In genomic region chr22:21587803-21588611, GRCh38 we compare ENCODE assay signal across 9 cellular contexts. TPM values are rescaled to one million over a fixed set of nuclear protein-coding genes. Genes with fewer than 3 reads are reported as not detected.
DNase-seq lines count a peak whose midpoint lies in the region; ATAC-seq and TF ChIP-seq lines count a peak whose summit lies in the region.
"Had no signal": no experiment of that assay in that cellular context is flagged by ENCODE, and none has a peak within 500 bp of the region (broad histone marks: within the 10 kb centered on the region; RNA-seq: fewer than 3 reads in every experiment).

No MANE protein-coding gene starts in this region.

- WGBS in heart left ventricle, 4 donors, result 72 to 82% (median 76%) methylated on average over 4 of the region's 4 CpGs
- 73 to 76% methylated on average over 4 of the region's 4 CpGs for WGBS in body of pancreas, 2 donors

- H3K27me3 Mint-ChIP-seq in activated B cell treated with CpG ODN at 0.5 μM for 24 hours, result no peaks in the 10 kb centered on the region
- H3K27me3 Mint-ChIP-seq in immature natural killer cell (ENCODE audit: low read depth in 3 of 3), result peaks cover 0 to 2% (median 0%) of the 10 kb centered on the region in 3 donors

- POLR2A ChIA-PET in activated B cell treated with CpG ODN at 0.5 μM for 24 hours (lab: Charles Lee), result interaction anchor here (0.9 to 1.7 kb wide), 6 partner anchors 9 to 41 kb away, joined by 3 to 22 read pairs (median 4); partner anchors contain the start of gene YDJC

- H3K4me3 Mint-ChIP-seq in activated B cell treated with CpG ODN at 0.5 μM for 24 hours (peak overlapping the region; percentile 45), immature natural killer cell (peak overlapping the region in 4 of 5 donors; percentile 9 to 68 (median 39))

- H3K4me3 ChIP-seq in heart left ventricle (no peak overlapping the region), left ventricle myocardium inferior (no peak overlapping the region), upper lobe of right lung (no peak overlapping the region), tibial artery (no peak overlapping the region), body of pancreas (no peak overlapping the region)

- H3K4me1 Mint-ChIP-seq in activated B cell treated with CpG ODN at 0.5 μM for 24 hours, result peaks cover 66% of the 10 kb centered on the region
- H3K4me1 Mint-ChIP-seq in immature natural killer cell, result peaks cover 60 to 73% of the 10 kb centered on the region in 2 donors

- intact Hi-C loops in heart left ventricle (cut with DNase I) (loop anchor here in 1 of 10 donors (10.0 kb wide), 1 partner anchor 47 kb away; the partner anchor contains the start of genes CCDC116 and YDJC), left ventricle myocardium inferior (cut with micrococcal nuclease) (no loop called here), activated B cell treated with CpG ODN at 0.5 μM for 24 hours (cut with micrococcal nuclease) (loop anchor here (1.0 to 5.0 kb wide), 3 partner anchors 20 to 54 kb away; partner anchors contain the start of gene SDF2L1), upper lobe of right lung (cut with DNase I) (no loop called here), tibial artery (cut with DNase I; ENCODE audit: low total_unique reads) (no loop called here), body of pancreas (cut with DNase I) (no loop called here)

- H3K27ac ChIP-seq in heart left ventricle (no peak overlapping the region), left ventricle myocardium inferior (replicated peaks) (no peak overlapping the region), upper lobe of right lung (no peak overlapping the region), tibial artery (no peak overlapping the region), body of pancreas (no peak overlapping the region)

- no peak for TF ChIP-seq CTCF in heart left ventricle (IDR thresholded peaks at IDR 0.05)
- no peak for TF ChIP-seq CTCF in left ventricle myocardium inferior (IDR thresholded peaks at IDR 0.05; ENCODE audit: borderline replicate concordance)
- no peak for TF ChIP-seq CTCF in activated B cell treated with CpG ODN at 0.5 μM for 24 hours (IDR thresholded peaks at IDR 0.05)
- no peak for TF ChIP-seq CTCF in upper lobe of right lung (IDR thresholded peaks at IDR 0.05)
- no peak for TF ChIP-seq CTCF in tibial artery (IDR thresholded peaks at IDR 0.05)
- no peak for TF ChIP-seq CTCF in body of pancreas (IDR thresholded peaks at IDR 0.05)

- DNase-seq in heart left ventricle (no peak), left ventricle myocardium inferior (no peak), activated B cell treated with CpG ODN at 0.5 μM for 24 hours (peak; percentile 27), immature natural killer cell (no peak), upper lobe of right lung (no peak), tibial artery (no peak), body of pancreas (no peak)

- H3K27ac Mint-ChIP-seq in activated B cell treated with CpG ODN at 0.5 μM for 24 hours (peak overlapping the region; percentile 83), immature natural killer cell (peak overlapping the region; percentile 58 to 84 (median 72))

- H3K36me3 ChIP-seq in heart left ventricle (peaks cover 0 to 7% (median 3%) of the 10 kb centered on the region in 9 donors), left ventricle myocardium inferior (peaks cover 4% of the 10 kb centered on the region), upper lobe of right lung (peaks cover 5% of the 10 kb centered on the region), tibial artery (peaks cover 0 to 3% (median 0%) of the 10 kb centered on the region in 3 donors), body of pancreas (replicated peaks in 1 of 2; ENCODE audit: insufficient read depth in 1 of 2, low read depth in 2 of 2) (no peaks in the 10 kb centered on the region)

- CTCF ChIA-PET in activated B cell treated with CpG ODN at 0.5 μM for 24 hours (lab: Charles Lee), result interaction anchor here (1.3 to 1.4 kb wide), 2 partner anchors 41 to 59 kb away, joined by 5 to 7 read pairs; no protein-coding TSS in a partner anchor

- H3K27me3 ChIP-seq in heart left ventricle (no peaks in the 10 kb centered on the region), left ventricle myocardium inferior (ENCODE audit: low read depth) (no peaks in the 10 kb centered on the region), upper lobe of right lung (no peaks in the 10 kb centered on the region), tibial artery (no peaks in the 10 kb centered on the region), body of pancreas (no peaks in the 10 kb centered on the region)

- TF ChIP-seq POLR2A in heart left ventricle (IDR thresholded peaks at IDR 0.05), result no peak
- no peak for TF ChIP-seq POLR2A in body of pancreas (IDR thresholded peaks at IDR 0.05)

- H3K9me3 ChIP-seq in heart left ventricle, result no peaks in the 10 kb centered on the region
- H3K9me3 ChIP-seq in left ventricle myocardium inferior (replicated peaks), result no peaks in the 10 kb centered on the region
- H3K9me3 ChIP-seq in upper lobe of right lung, result no peaks in the 10 kb centered on the region
- H3K9me3 ChIP-seq in tibial artery, result no peaks in the 10 kb centered on the region
- H3K9me3 ChIP-seq in body of pancreas, result no peaks in the 10 kb centered on the region

- H3K36me3 Mint-ChIP-seq in activated B cell treated with CpG ODN at 0.5 μM for 24 hours (ENCODE audit: low read depth) (peaks cover 35% of the 10 kb centered on the region), immature natural killer cell (peaks cover 0 to 5% (median 0%) of the 10 kb centered on the region in 3 donors)

- ATAC-seq in heart left ventricle (peak in 3 of 4 donors; percentile 5 to 29 (median 25)), HG03060 (IDR thresholded peaks at IDR 0.05; ENCODE audit: low read depth, unreplicated experiment) (peak; percentile 39), activated B cell treated with CpG ODN at 0.5 μM for 24 hours (ENCODE audit: low read depth) (peak; percentile 88), upper lobe of right lung (peak; percentile 46), body of pancreas (no peak)

- H3K9me3 Mint-ChIP-seq in activated B cell treated with CpG ODN at 0.5 μM for 24 hours (no peaks in the 10 kb centered on the region), immature natural killer cell (no peaks in the 10 kb centered on the region)

- peaks cover 5 to 71% (median 51%) of the 10 kb centered on the region in 12 donors for H3K4me1 ChIP-seq in heart left ventricle
- H3K4me1 ChIP-seq in left ventricle myocardium inferior, result peaks cover 68% of the 10 kb centered on the region
- H3K4me1 ChIP-seq in upper lobe of right lung, result peaks cover 45% of the 10 kb centered on the region
- H3K4me1 ChIP-seq in tibial artery, result peaks cover 0 to 84% (median 31%) of the 10 kb centered on the region in 4 donors
- H3K4me1 ChIP-seq in body of pancreas, result peaks cover 40% of the 10 kb centered on the region

RNA-seq across cellular contexts. Expression of gene UBE2L3, which starts 20.5 kb away (rescaled TPM):
- 10 to 100 TPM; 42.9 to 73.1 (median 50.3) TPM for total RNA-seq in heart left ventricle
- 10 to 100 TPM; 63.8 to 64.8 TPM for polyA plus RNA-seq in heart left ventricle
- 54.5 TPM for total RNA-seq in left ventricle myocardium inferior
- total RNA-seq in activated B cell treated with CpG ODN at 0.5 μM for 24 hours, result 39.8 and 43.3 TPM in 2 replicates
- 100 to 1,000 TPM; 110 to 133 (median 115) TPM for polyA plus RNA-seq in immature natural killer cell
- total RNA-seq in upper lobe of right lung, result 45.7 TPM
- 10 to 100 TPM; 17.4 to 33.3 TPM for total RNA-seq in body of pancreas

RNA-seq across cellular contexts. Expression of gene RIMBP3C, which starts 36.7 kb away (rescaled TPM):
- total RNA-seq in heart left ventricle, result under 1 TPM in 4 of 9 donors, not detected in 5; 0.08 to 0.37 (median 0.19) TPM
- polyA plus RNA-seq in heart left ventricle, result not detected
- 0.08 TPM for total RNA-seq in left ventricle myocardium inferior
- 0.24 TPM in 1 of 2 replicates, not detected in the other for total RNA-seq in activated B cell treated with CpG ODN at 0.5 μM for 24 hours
- under 1 TPM in 2 of 3 donors, not detected in 1; 0.16 to 0.53 TPM for polyA plus RNA-seq in immature natural killer cell
- 0.41 TPM for total RNA-seq in upper lobe of right lung
- total RNA-seq in body of pancreas, result under 1 TPM in 1 of 2 donors, not detected in 1; under 0.01 TPM

RNA-seq across cellular contexts. Expression of gene YDJC, which starts 41.8 kb away (rescaled TPM):
- total RNA-seq in heart left ventricle (10 to 100 TPM in 2 of 9 donors, 1 to 10 TPM in 7; 3.0 to 19.8 (median 5.4) TPM), left ventricle myocardium inferior (4.5 TPM), activated B cell treated with CpG ODN at 0.5 μM for 24 hours (46.1 and 51.4 TPM in 2 replicates), upper lobe of right lung (13.9 TPM), body of pancreas (10 to 100 TPM; 45.7 to 63.0 TPM)
- polyA plus RNA-seq in heart left ventricle (10 to 100 TPM in 1 of 2 donors, 1 to 10 TPM in 1; 8.1 to 17.5 TPM), immature natural killer cell (10 to 100 TPM; 46.7 to 61.7 (median 47.7) TPM)

RNA-seq across cellular contexts. Expression of gene CCDC116, which starts 44.6 kb away (rescaled TPM):
- total RNA-seq in heart left ventricle, result 1 to 10 TPM in 1 of 9 donors, under 1 TPM in 4, not detected in 4; 0.18 to 1.3 (median 0.26) TPM
- polyA plus RNA-seq in heart left ventricle, result under 1 TPM; 0.19 to 0.27 TPM
- 0.11 TPM for total RNA-seq in left ventricle myocardium inferior
- 1.0 and 1.2 TPM in 2 replicates for total RNA-seq in activated B cell treated with CpG ODN at 0.5 μM for 24 hours
- under 1 TPM in 1 of 3 donors, not detected in 2; 0.13 TPM for polyA plus RNA-seq in immature natural killer cell
- total RNA-seq in upper lobe of right lung, result 0.69 TPM
- under 1 TPM in 1 of 2 donors, not detected in 1; 0.52 TPM for total RNA-seq in body of pancreas
- total RNA-seq: renal cortical epithelial cell had no signal

RNA-seq across cellular contexts. Expression of gene SDF2L1, which starts 54.1 kb away (rescaled TPM):
- total RNA-seq in heart left ventricle, result 10 to 100 TPM; 14.1 to 54.1 (median 24.5) TPM
- polyA plus RNA-seq in heart left ventricle, result 100 to 1,000 TPM in 1 of 2 donors, 10 to 100 TPM in 1; 22.7 to 226 TPM
- total RNA-seq in left ventricle myocardium inferior, result 18.3 TPM
- 40.0 and 43.3 TPM in 2 replicates for total RNA-seq in activated B cell treated with CpG ODN at 0.5 μM for 24 hours
- 100 to 1,000 TPM; 119 to 227 (median 178) TPM for polyA plus RNA-seq in immature natural killer cell
- 41.3 TPM for total RNA-seq in upper lobe of right lung
- 100 to 1,000 TPM in 1 of 2 donors, 10 to 100 TPM in 1; 47.5 to 115 TPM for total RNA-seq in body of pancreas
